In genomic region chr3:14148041-14148985, GRCh38 we compare ENCODE assay signal across 11 cellular contexts. TPM values are rescaled to one million over a fixed set of nuclear protein-coding genes. Genes with fewer than 3 reads are reported as not detected.
DNase-seq lines count a peak whose midpoint lies in the region; FAIRE-seq and TF ChIP-seq lines count a peak whose summit lies in the region.
"Had no signal": no experiment of that assay in that cellular context is flagged by ENCODE, and none has a peak within 500 bp of the region (broad histone marks: within the 10 kb centered on the region; RNA-seq: fewer than 3 reads in every experiment).

No MANE protein-coding gene starts in this region.

- no peaks in the 10 kb centered on the region for H3K9me3 Mint-ChIP-seq in endodermal cell

- H3K4me3 Mint-ChIP-seq in endodermal cell, result no peak overlapping the region

- H3K27me3 ChIP-seq in endodermal cell (ENCODE audit: control insufficient read depth, insufficient read depth, low read length, poor library complexity, severe bottlenecking) (no peaks in the 10 kb centered on the region), spleen (replicated peaks in 1 of 7) (no peaks in the 10 kb centered on the region)

- peaks cover 23% of the 10 kb centered on the region for H3K4me1 Mint-ChIP-seq in endodermal cell

- TF ChIP-seq CTCF in endodermal cell (conservative IDR thresholded peaks at IDR 0.05) (peak; percentile 77), D721Med (IDR thresholded peaks at IDR 0.05; ENCODE audit: insufficient read depth, missing control alignments) (no peak), spleen (IDR thresholded peaks at IDR 0.05 in 8 of 11, conservative IDR thresholded peaks at IDR 0.05 in 3 of 11) (no peak)

- in situ Hi-C loops in G401 (cut with HindIII; ENCODE audit: low sequenced_read_pairs), result no loop called here

- FAIRE-seq in D721Med (lab: Jason Lieb, UNC), result no peak
- FAIRE-seq: A204.1 had no signal

- DNase-seq in NCI-H1694 (lab: John Stamatoyannopoulos, UW) (peak; percentile 18), NCI-H1694 treated with DMSO at 0.1 percent for 48 hours (lab: John Stamatoyannopoulos, UW) (no peak), NCI-H1105 treated with DMSO at 0.1 percent for 48 hours (lab: John Stamatoyannopoulos, UW) (peak; percentile 31), endodermal cell (peak; percentile 93), posterior vena cava (ENCODE audit: low spot score) (peak; percentile 75), D721Med (ENCODE audit: insufficient read length, low spot score) (no peak), G401 (ENCODE audit: low spot score) (no peak), spleen (no peak)
- DNase-seq: effector CD8-positive, alpha-beta T cell; NCI-H1092 treated with DMSO at 0.1 percent for 48 hours had no signal

- H3K27me3 Mint-ChIP-seq in endodermal cell (ENCODE audit: insufficient read depth), result no peaks in the 10 kb centered on the region

- H3K36me3 ChIP-seq in endodermal cell (ENCODE audit: control insufficient read depth, insufficient read depth, low read length) (peaks cover 44% of the 10 kb centered on the region), spleen (peaks cover 0 to 82% (median 56%) of the 10 kb centered on the region in 6 donors)

- intact Hi-C loops in posterior vena cava (cut with DNase I), result no loop called here
- intact Hi-C loops in spleen (cut with DNase I; ENCODE audit: low total_unique reads), result no loop called here

- no peaks in the 10 kb centered on the region for H3K9me3 ChIP-seq in endodermal cell (ENCODE audit: control insufficient read depth, low read length)
- H3K9me3 ChIP-seq in spleen, result no peaks in the 10 kb centered on the region

- peak overlapping the region; percentile 52 for H3K27ac Mint-ChIP-seq in endodermal cell

- H3K27ac ChIP-seq in endodermal cell (ENCODE audit: low read depth, low read length), result no peak overlapping the region
- peak overlapping the region in 2 of 8 donors; percentile 30 to 89 for H3K27ac ChIP-seq in spleen

- H3K36me3 Mint-ChIP-seq in endodermal cell (ENCODE audit: low read depth), result peaks cover 44% of the 10 kb centered on the region

- H3K4me1 ChIP-seq in endodermal cell (ENCODE audit: control insufficient read depth, insufficient read depth, low read length) (peaks cover 10% of the 10 kb centered on the region), spleen (peaks cover 20 to 44% (median 34%) of the 10 kb centered on the region in 6 donors)

- WGBS in endodermal cell (ENCODE audit: insufficient coverage in 1 of 2, insufficient read length in 1 of 2), 2 experiments, result 87 to 92% methylated on average over 20 to 28 of the region's 28 CpGs
- 88 to 94% (median 91%) methylated on average over 25 to 28 of the region's 28 CpGs for WGBS in spleen, 5 donors

- no peak for TF ChIP-seq POLR2A in spleen (IDR thresholded peaks at IDR 0.05)

- H3K4me3 ChIP-seq in endodermal cell (ENCODE audit: low read length), result no peak overlapping the region
- no peak overlapping the region for H3K4me3 ChIP-seq in spleen

- H3K9ac ChIP-seq in endodermal cell (ENCODE audit: extremely low read depth, low read length, poor library complexity, severe bottlenecking), result no peak overlapping the region

RNA-seq across cellular contexts. Expression of gene TMEM43, which starts 23.5 kb away (rescaled TPM):
- total RNA-seq in endodermal cell, result 10 to 100 TPM; 28.9 to 39.3 TPM
- polyA plus RNA-seq in endodermal cell (2013, experiment 1 of 2), result 45.4 TPM
- polyA plus RNA-seq in endodermal cell (2013, experiment 2 of 2), result 44.9 TPM
- 100 to 1,000 TPM; 107 to 115 TPM for total RNA-seq in posterior vena cava
- total RNA-seq in G401 (2014; rRNA removed; shearing (Covaris generic)), result 38.6 and 52.1 TPM in 2 replicates
- 10 to 100 TPM; 40.5 to 64.2 (median 53.9) TPM for total RNA-seq in spleen
- 10 to 100 TPM; 18.7 to 22.8 (median 22.5) TPM for polyA plus RNA-seq in spleen

RNA-seq across cellular contexts. Expression of gene CHCHD4, which starts 23.6 kb away (rescaled TPM):
- total RNA-seq in endodermal cell, result 10 to 100 TPM; 16.2 to 20.5 TPM
- 16.4 TPM for polyA plus RNA-seq in endodermal cell (2013, experiment 1 of 2)
- 14.7 TPM for polyA plus RNA-seq in endodermal cell (2013, experiment 2 of 2)
- total RNA-seq in posterior vena cava, result 1 to 10 TPM; 7.9 TPM
- 15.5 and 26.1 TPM in 2 replicates for total RNA-seq in G401 (2014; rRNA removed; shearing (Covaris generic))
- total RNA-seq in spleen, result 10 to 100 TPM in 3 of 7 donors, 1 to 10 TPM in 4; 8.5 to 17.1 (median 9.5) TPM
- polyA plus RNA-seq in spleen, result 10 to 100 TPM in 2 of 3 donors, 1 to 10 TPM in 1; 8.4 to 14.1 (median 12.1) TPM

RNA-seq across cellular contexts. Expression of gene XPC, which starts 30.1 kb away (rescaled TPM):
- 10 to 100 TPM; 33.0 to 40.0 TPM for total RNA-seq in endodermal cell
- polyA plus RNA-seq in endodermal cell (2013, experiment 1 of 2), result 37.6 TPM
- 34.9 TPM for polyA plus RNA-seq in endodermal cell (2013, experiment 2 of 2)
- total RNA-seq in posterior vena cava, result 10 to 100 TPM; 19.8 to 24.0 TPM
- total RNA-seq in G401 (2014; rRNA removed; shearing (Covaris generic)), result 41.6 and 52.2 TPM in 2 replicates
- total RNA-seq in spleen, result 10 to 100 TPM; 31.5 to 65.6 (median 51.3) TPM
- 10 to 100 TPM; 16.1 to 25.0 (median 23.2) TPM for polyA plus RNA-seq in spleen

RNA-seq across cellular contexts. Expression of gene LSM3, which starts 30.3 kb away (rescaled TPM):
- total RNA-seq in endodermal cell, result 10 to 100 TPM; 18.1 to 19.7 TPM
- 21.2 TPM for polyA plus RNA-seq in endodermal cell (2013, experiment 1 of 2)
- polyA plus RNA-seq in endodermal cell (2013, experiment 2 of 2), result 21.9 TPM
- total RNA-seq in posterior vena cava, result 10 to 100 TPM in 1 of 2 donors, 1 to 10 TPM in 1; 9.3 to 10.2 TPM
- 25.2 and 33.1 TPM in 2 replicates for total RNA-seq in G401 (2014; rRNA removed; shearing (Covaris generic))
- total RNA-seq in spleen, result 10 to 100 TPM in 2 of 7 donors, 1 to 10 TPM in 5; 7.5 to 13.2 (median 9.4) TPM
- polyA plus RNA-seq in spleen, result 10 to 100 TPM in 2 of 3 donors, 1 to 10 TPM in 1; 9.8 to 15.8 (median 14.4) TPM

Comparison
In these comparisons a context has a peak if more than half of its experiments do, and no peak if none do; other contexts are left out.
1. DNase-seq: peak in NCI-H1694 (single experiment), NCI-H1105 treated with DMSO at 0.1 percent for 48 hours (single experiment), endodermal cell (single experiment) and posterior vena cava (single experiment); none in NCI-H1694 treated with DMSO at 0.1 percent for 48 hours (single experiment), D721Med (single experiment), G401 (single experiment) and spleen (single experiment).